Comparison of ENCODE assay signal across 10 cellular contexts in genomic region chr6:88650029-88650619, GRCh38.
A peak's percentile ranks its signal among the peaks of the same experiment; 100 is the strongest.
DNase-seq lines count a peak whose midpoint lies in the region; ATAC-seq and FAIRE-seq lines count a peak whose summit lies in the region.
"Had no signal": no experiment of that assay in that cellular context is flagged by ENCODE, and none has a peak within 500 bp of the region (broad histone marks: within the 10 kb centered on the region; RNA-seq: fewer than 3 reads in every experiment).

No MANE protein-coding gene starts in this region.

- no peak for FAIRE-seq in HTR-8/SVneo (lab: Jason Lieb, UNC)
- FAIRE-seq: islet of Langerhans had no signal

- peak; percentile 94 for ATAC-seq in GM19397 (IDR thresholded peaks at IDR 0.05; ENCODE audit: unreplicated experiment)
- ATAC-seq in HG03095 (IDR thresholded peaks at IDR 0.05; ENCODE audit: unreplicated experiment), result peak; percentile 96
- no peak for ATAC-seq in left colon

- intact Hi-C loops in left colon (cut with DNase I, micrococcal nuclease), result no loop called here

- no peak overlapping the region for H3K9ac ChIP-seq in adipocyte (ENCODE audit: low read length)

- no peaks in the 10 kb centered on the region for H3K9me3 ChIP-seq in adipocyte (ENCODE audit: control insufficient read depth, low read length)

- H3K4me1 ChIP-seq in adipocyte (ENCODE audit: control insufficient read depth, insufficient read depth, low read length), result no peaks in the 10 kb centered on the region

- peak; percentile 8 for DNase-seq in Ammon's horn (ENCODE audit: low spot score)
- DNase-seq in adipocyte (ENCODE audit: low read depth), result peak; percentile 84
- DNase-seq in left colon, result no peak
- DNase-seq in NK-92 treated with Interleukin-12 subunit alpha and Interleukin-12 subunit beta, amount 100 ng/mL, for 24 hours (lab: John Stamatoyannopoulos, UW), result no peak
- DNase-seq in cerebellar nuclear complex (lab: John Stamatoyannopoulos, UW), result no peak
- DNase-seq in HTR-8/SVneo (ENCODE audit: insufficient read length, low spot score), result no peak
- DNase-seq: NCI-H2029 had no signal

- no peaks in the 10 kb centered on the region for H3K27me3 ChIP-seq in adipocyte (replicated peaks; ENCODE audit: control insufficient read depth, insufficient read depth, low read length)

- no peaks in the 10 kb centered on the region for H3K36me3 ChIP-seq in adipocyte (ENCODE audit: control insufficient read depth, insufficient read depth, low read length, severe bottlenecking)

- no peak overlapping the region for H3K4me3 ChIP-seq in adipocyte (ENCODE audit: low read length)

Comparison
In these comparisons a context has a peak if more than half of its experiments do, and no peak if none do; other contexts are left out.
1. DNase-seq: peak in Ammon's horn (single experiment) and adipocyte (single experiment); none in left colon (0 of 2), NK-92 treated with Interleukin-12 subunit alpha and Interleukin-12 subunit beta, amount 100 ng/mL, for 24 hours (single experiment), cerebellar nuclear complex (0 of 2) and HTR-8/SVneo (single experiment).